In the genomic region with DNA sequence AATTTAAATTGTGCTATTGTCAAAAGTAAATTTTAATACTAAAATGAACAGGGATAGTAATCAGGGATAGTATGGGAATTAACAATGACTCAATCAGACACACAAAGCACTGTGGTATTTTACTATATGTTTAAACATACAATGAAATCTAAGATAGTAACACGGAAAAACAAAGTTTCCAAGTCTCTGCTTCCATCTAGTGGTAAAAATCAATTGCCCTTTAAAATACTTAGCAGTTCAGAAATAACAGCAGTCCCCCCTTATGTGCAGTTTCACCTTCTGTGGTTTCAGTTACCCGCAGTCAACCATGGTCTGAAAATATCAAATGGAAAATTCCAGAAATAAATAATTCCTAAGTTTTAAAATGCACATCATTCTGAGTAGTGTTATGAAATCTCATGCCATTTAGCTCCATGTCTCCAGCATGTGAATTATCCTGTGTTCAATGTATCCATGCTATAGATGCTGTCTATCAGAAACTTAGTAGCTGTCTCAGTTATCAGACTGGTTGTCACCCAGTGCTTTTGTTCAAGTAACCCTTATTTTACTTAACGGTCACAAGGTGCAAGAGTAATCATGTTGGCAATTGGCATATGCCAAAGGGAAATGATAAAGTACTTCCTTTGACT, we compare ENCODE assay signal across 9 cellular contexts. TPM values are rescaled to one million over a fixed set of nuclear protein-coding genes. Genes with fewer than 3 reads are reported as not detected.
A peak's percentile ranks its signal among the peaks of the same experiment; 100 is the strongest.
DNase-seq lines count a peak whose midpoint lies in the region; ATAC-seq and TF ChIP-seq lines count a peak whose summit lies in the region.
"Had no signal": no experiment of that assay in that cellular context is flagged by ENCODE, and none has a peak within 500 bp of the region (broad histone marks: within the 10 kb centered on the region; RNA-seq: fewer than 3 reads in every experiment).

No MANE protein-coding gene starts in this region.

- no peaks in the 10 kb centered on the region for H3K27me3 ChIP-seq in sigmoid colon
- H3K27me3 ChIP-seq: neutrophil had no signal

- H3K4me1 Mint-ChIP-seq in naive thymus-derived CD8-positive, alpha-beta T cell = peaks cover 3 to 19% (median 18%) of the 10 kb centered on the region in 4 donors

- peak overlapping the region in 3 of 10 donors; percentile 3 to 80 (median 18) for H3K27ac Mint-ChIP-seq in naive thymus-derived CD8-positive, alpha-beta T cell

- TF ChIP-seq EP300 in sigmoid colon (IDR thresholded peaks at IDR 0.05) = no peak

- H3K4me3 Mint-ChIP-seq in naive thymus-derived CD8-positive, alpha-beta T cell = peak overlapping the region in 3 of 10 donors; percentile 3 to 22 (median 5)

- no peak for TF ChIP-seq POLR2A in sigmoid colon (IDR thresholded peaks at IDR 0.05)

- POLR2A ChIA-PET in naive thymus-derived CD8-positive, alpha-beta T cell (lab: Charles Lee) = no interaction called here

- H3K4me1 ChIP-seq in sigmoid colon = no peaks in the 10 kb centered on the region

- H3K27ac ChIP-seq in sigmoid colon = no peak overlapping the region
- H3K27ac ChIP-seq: neutrophil had no signal

- no peaks in the 10 kb centered on the region for H3K9me3 ChIP-seq in sigmoid colon
- H3K9me3 ChIP-seq: neutrophil had no signal

- ATAC-seq in GM19463 (IDR thresholded peaks at IDR 0.05; ENCODE audit: unreplicated experiment) (peak; percentile 45), GM21367 (IDR thresholded peaks at IDR 0.05; ENCODE audit: unreplicated experiment) (no peak)
- peak; percentile 41 to 55 for ATAC-seq in naive thymus-derived CD8-positive, alpha-beta T cell

- intact Hi-C loops in sigmoid colon (cut with DNase I) = no loop called here

- WGBS in sigmoid colon, 2 donors = 39 to 47% methylated on average over 3 of the region's 3 CpGs

- H3K36me3 Mint-ChIP-seq in naive thymus-derived CD8-positive, alpha-beta T cell = peaks cover 0 to 7% (median 0%) of the 10 kb centered on the region in 3 donors

- H3K27me3 Mint-ChIP-seq in naive thymus-derived CD8-positive, alpha-beta T cell = no peaks in the 10 kb centered on the region

- H3K9me3 Mint-ChIP-seq in naive thymus-derived CD8-positive, alpha-beta T cell = peaks cover 0 to 4% (median 0%) of the 10 kb centered on the region in 9 donors

- DNase-seq in D341Med (ENCODE audit: low spot score) = peak; percentile 15
- DNase-seq in NCI-H2107 treated with DMSO at 0.1 percent for 48 hours (lab: John Stamatoyannopoulos, UW; ENCODE audit: unreplicated experiment) = peak; percentile 74
- peak; percentile 20 for DNase-seq in amniotic stem cell (lab: John Stamatoyannopoulos, UW)
- peak in 4 of 10 donors; percentile 3 to 38 (median 24) for DNase-seq in naive thymus-derived CD8-positive, alpha-beta T cell
- DNase-seq in midbrain (lab: John Stamatoyannopoulos, UW) = no peak
- no peak for DNase-seq in sigmoid colon

- H3K36me3 ChIP-seq in sigmoid colon = peaks cover 0 to 74% (median 16%) of the 10 kb centered on the region in 4 donors
- H3K36me3 ChIP-seq: neutrophil had no signal

- H3K4me3 ChIP-seq in sigmoid colon = no peak overlapping the region

- TF ChIP-seq CTCF in sigmoid colon (IDR thresholded peaks at IDR 0.05) = no peak

RNA-seq across cellular contexts. Expression of gene AHI1, which starts 58.5 kb away (rescaled TPM):
- total RNA-seq in naive thymus-derived CD8-positive, alpha-beta T cell = 10 to 100 TPM; 16.0 to 16.1 TPM
- polyA plus RNA-seq in naive thymus-derived CD8-positive, alpha-beta T cell = 1 to 10 TPM; 2.3 to 4.9 (median 3.5) TPM
- total RNA-seq in sigmoid colon = 10 to 100 TPM; 25.8 to 47.1 (median 31.6) TPM
- polyA plus RNA-seq in sigmoid colon = 1 to 10 TPM; 4.2 to 7.1 (median 5.4) TPM

Comparison
In these comparisons a context has a peak if more than half of its experiments do, and no peak if none do; other contexts are left out.
1. DNase-seq: peak in D341Med (single experiment), NCI-H2107 treated with DMSO at 0.1 percent for 48 hours (single experiment) and amniotic stem cell (single experiment); none in midbrain (single experiment) and sigmoid colon (single experiment).